9 cellular contexts compared by ENCODE assay signal in genomic region chr17:77444653-77445029, GRCh38.
DNase-seq lines count a peak whose midpoint lies in the region; ATAC-seq and TF ChIP-seq lines count a peak whose summit lies in the region.
"Had no signal": no experiment of that assay in that cellular context is flagged by ENCODE, and none has a peak within 500 bp of the region (broad histone marks: within the 10 kb centered on the region; RNA-seq: fewer than 3 reads in every experiment).

No MANE protein-coding gene starts in this region.

- H3K36me3 ChIP-seq in Panc1 (ENCODE audit: control insufficient read depth, insufficient read depth, low read length) (no peaks in the 10 kb centered on the region), thymus (ENCODE audit: control insufficient read depth, insufficient read depth) (peaks cover 4% of the 10 kb centered on the region)
- H3K36me3 ChIP-seq: SJCRH30 had no signal

- H3K36me3 Mint-ChIP-seq in activated CD4-positive, alpha-beta T cell treated with anti-CD3 and anti-CD28 coated beads, Interleukin-2, amount 10 ng/mL, durations not matched to agents 24 days and 14 days (ENCODE audit: low read depth) = peaks cover 14% of the 10 kb centered on the region

- H3K9me3 Mint-ChIP-seq in activated CD4-positive, alpha-beta T cell treated with anti-CD3 and anti-CD28 coated beads, Interleukin-2, amount 10 ng/mL, durations not matched to agents 24 days and 14 days = no peaks in the 10 kb centered on the region

- no peak for DNase-seq in activated CD4-positive, alpha-beta T cell treated with anti-CD3 and anti-CD28 coated beads, Interleukin-2, amount 10 ng/mL, durations not matched to agents 24 days and 14 days
- no peak for DNase-seq in activated CD4-positive, alpha-beta T cell treated with anti-CD3 and anti-CD28 coated beads for 48 hours
- DNase-seq in Panc1 (ENCODE audit: low read depth, low spot score) (no peak), left ventricle myocardium superior (peak; percentile 73), NCI-H2196 (lab: John Stamatoyannopoulos, UW; ENCODE audit: unreplicated experiment) (no peak), NCI-H1930 (lab: John Stamatoyannopoulos, UW) (no peak)

- H3K27ac ChIP-seq in Panc1 (ENCODE audit: low read length) = no peak overlapping the region
- H3K27ac ChIP-seq in thymus (ENCODE audit: low read depth) = peak overlapping the region; percentile 99
- H3K27ac ChIP-seq: SJCRH30 had no signal

- peaks cover 81% of the 10 kb centered on the region for H3K4me1 Mint-ChIP-seq in activated CD4-positive, alpha-beta T cell treated with anti-CD3 and anti-CD28 coated beads, Interleukin-2, amount 10 ng/mL, durations not matched to agents 24 days and 14 days

- peaks cover 66% of the 10 kb centered on the region for H3K4me1 ChIP-seq in Panc1 (ENCODE audit: control insufficient read depth, insufficient read depth, low read length)
- peaks cover 80% of the 10 kb centered on the region for H3K4me1 ChIP-seq in thymus (ENCODE audit: control insufficient read depth, insufficient read depth, low read length)

- 0 out of 2 replicates have a peak, but pooled peaks have one; percentile 1 for ATAC-seq in Panc1
- peak; percentile 67 for ATAC-seq in left ventricle myocardium superior
- ATAC-seq in GM19035 (IDR thresholded peaks at IDR 0.05; ENCODE audit: unreplicated experiment) = no peak

- H3K27ac Mint-ChIP-seq in activated CD4-positive, alpha-beta T cell treated with anti-CD3 and anti-CD28 coated beads, Interleukin-2, amount 10 ng/mL, durations not matched to agents 24 days and 14 days = peak overlapping the region; percentile 92

- H3K9me3 ChIP-seq in Panc1 (ENCODE audit: control insufficient read depth, insufficient read depth, low read depth, low read length) (no peaks in the 10 kb centered on the region), thymus (ENCODE audit: control insufficient read depth) (no peaks in the 10 kb centered on the region)
- H3K9me3 ChIP-seq: SJCRH30 had no signal

- in situ Hi-C loops in Panc1 (cut with HindIII; ENCODE audit: low pct_unique_long_range_greater_than_20kb, low sequenced_read_pairs) = no loop called here

- TF ChIP-seq CTCF in Panc1 (IDR thresholded peaks at IDR 0.05) = no peak

- intact Hi-C loops in activated CD4-positive, alpha-beta T cell treated with anti-CD3 and anti-CD28 coated beads, Interleukin-2, amount 10 ng/mL, durations not matched to agents 24 days and 14 days (cut with micrococcal nuclease) = loop anchor here (1.0 to 2.0 kb wide), 3 partner anchors 11 to 70 kb away; no protein-coding TSS in a partner anchor
- intact Hi-C loops in Panc1 (cut with micrococcal nuclease; ENCODE audit: unreplicated experiment) = no loop called here
- intact Hi-C loops in left ventricle myocardium superior (cut with micrococcal nuclease) = no loop called here

- WGBS in thymus = 36% methylated on average over 9 of the region's 9 CpGs

- no peaks in the 10 kb centered on the region for H3K27me3 Mint-ChIP-seq in activated CD4-positive, alpha-beta T cell treated with anti-CD3 and anti-CD28 coated beads, Interleukin-2, amount 10 ng/mL, durations not matched to agents 24 days and 14 days

- H3K27me3 ChIP-seq in Panc1 (ENCODE audit: control insufficient read depth, insufficient read depth, low read length) = no peaks in the 10 kb centered on the region
- no peaks in the 10 kb centered on the region for H3K27me3 ChIP-seq in thymus (ENCODE audit: control insufficient read depth, insufficient read depth)
- H3K27me3 ChIP-seq: SJCRH30 had no signal

- peak overlapping the region; percentile 81 for H3K4me3 Mint-ChIP-seq in activated CD4-positive, alpha-beta T cell treated with anti-CD3 and anti-CD28 coated beads, Interleukin-2, amount 10 ng/mL, durations not matched to agents 24 days and 14 days

- no peak overlapping the region for H3K4me3 ChIP-seq in Panc1 (ENCODE audit: low read depth in 2 of 2, low read length in 2 of 2)
- H3K4me3 ChIP-seq in thymus (ENCODE audit: low read length) = peak overlapping the region; percentile 35
- H3K4me3 ChIP-seq: SJCRH30 had no signal

- POLR2A ChIA-PET in Panc1 (lab: Charles Lee) = no interaction called here

- CTCF ChIA-PET in Panc1 (lab: Charles Lee) = no interaction called here

- BruUV-seq in Panc1 (replicated peaks; lab: Mats Ljungman, UMichigan) = TSS peak; percentile 66
